Comparison of ENCODE assay signal across 10 cellular contexts in the genomic region with DNA sequence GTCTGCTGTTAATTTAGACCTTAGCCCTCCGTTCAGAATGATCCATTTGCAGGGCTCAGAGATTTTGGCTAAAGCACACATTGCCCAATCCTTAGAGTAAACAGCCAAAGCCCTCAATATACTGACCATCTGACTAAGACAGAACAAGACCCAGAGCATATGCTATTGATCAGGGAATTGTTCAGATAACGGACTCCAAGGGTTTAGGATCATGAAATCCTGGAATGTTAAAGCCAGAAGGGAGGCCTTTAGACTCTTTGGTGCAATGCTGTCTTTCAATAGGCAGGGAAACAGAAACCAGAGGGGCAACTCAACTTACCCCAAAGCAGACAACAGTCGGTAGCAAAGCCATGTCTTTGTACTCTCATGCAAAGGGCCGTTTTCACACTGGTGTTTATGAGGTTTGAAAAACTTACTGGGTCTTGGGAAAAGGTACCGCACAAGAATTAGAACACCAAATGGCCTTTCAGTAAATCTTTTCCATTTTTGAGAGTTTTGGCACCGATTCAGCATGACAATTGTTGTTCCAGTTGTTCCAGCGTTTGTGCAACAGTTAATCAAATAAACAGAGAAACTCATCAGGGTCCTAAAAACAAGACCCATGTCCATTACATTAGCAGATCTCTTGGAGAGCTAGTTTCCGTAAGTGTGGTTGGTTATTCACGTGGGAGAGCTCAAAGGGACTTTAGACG.
DNase-seq lines count a peak whose midpoint lies in the region; ATAC-seq and TF ChIP-seq lines count a peak whose summit lies in the region.
"Had no signal": no experiment of that assay in that cellular context is flagged by ENCODE, and none has a peak within 500 bp of the region (broad histone marks: within the 10 kb centered on the region; RNA-seq: fewer than 3 reads in every experiment).

No MANE protein-coding gene starts in this region.

- peaks cover 5 to 63% (median 37%) of the 10 kb centered on the region in 12 donors for H3K4me1 ChIP-seq in heart left ventricle

- H3K36me3 ChIP-seq in BJ (ENCODE audit: control insufficient read depth, insufficient read depth, low read length) = peaks cover 9% of the 10 kb centered on the region
- H3K36me3 ChIP-seq in heart left ventricle = peaks cover 0 to 17% (median 0%) of the 10 kb centered on the region in 9 donors

- no peak for TF ChIP-seq POLR2A in heart left ventricle (IDR thresholded peaks at IDR 0.05)

- H3K4me3 ChIP-seq in BJ (ENCODE audit: low read depth, low read length) = peak overlapping the region; percentile 43
- H3K4me3 ChIP-seq in heart left ventricle = peak overlapping the region; percentile 41 to 70 (median 60)

- H3K4me3 Mint-ChIP-seq in WTC11 = peak overlapping the region; percentile 83
- H3K4me3 Mint-ChIP-seq: natural killer cell had no signal

- H3K4me1 Mint-ChIP-seq in WTC11 = peaks cover 43% of the 10 kb centered on the region
- H3K4me1 Mint-ChIP-seq: natural killer cell had no signal

- POLR2A ChIA-PET in BJ (lab: Charles Lee) = no interaction called here
- POLR2A ChIA-PET in WTC11 (lab: Charles Lee) = no interaction called here

- H3K9me3 Mint-ChIP-seq in WTC11 = peaks cover 24% of the 10 kb centered on the region

- no peak for DNase-seq in BJ (ENCODE audit: low read depth)
- no peak for DNase-seq in WTC11 (ENCODE audit: low spot score)
- no peak for DNase-seq in heart left ventricle
- DNase-seq in pons (ENCODE audit: low spot score) = peak; percentile 60
- no peak for DNase-seq in dermis blood vessel endothelial cell
- DNase-seq in GM13976 (ENCODE audit: low spot score) = no peak
- DNase-seq: natural killer cell, NCI-H1694 had no signal

- in situ Hi-C loops in GM13976 (cut with MboI; ENCODE audit: low sequenced_read_pairs, unreplicated experiment) = no loop called here

- H3K27me3 Mint-ChIP-seq in WTC11 (ENCODE audit: low read depth) = no peaks in the 10 kb centered on the region; the same call in 1 of the 2 replicates

- CTCF ChIA-PET in BJ (lab: Yijun Ruan, JAX) (interaction anchor here (2.2 kb wide), 1 partner anchor 13 kb away, joined by 9 read pairs; no protein-coding TSS in a partner anchor), WTC11 (lab: Charles Lee) (no interaction called here)

- H3K9me3 ChIP-seq in heart left ventricle = peaks cover 0 to 19% (median 11%) of the 10 kb centered on the region in 12 donors

- H3K27ac ChIP-seq in heart left ventricle = peak overlapping the region; percentile 69 to 94 (median 84)

- intact Hi-C loops in heart left ventricle (cut with DNase I) = loop anchor here in 9 of 10 donors (5.0 kb wide), 4 partner anchors 35 to 115 kb away; a partner anchor contains a TSS

- TF ChIP-seq CTCF in BJ (IDR thresholded peaks at IDR 0.05; ENCODE audit: insufficient read depth, low read depth, low read length) = no peak
- no peak for TF ChIP-seq CTCF in WTC11 (IDR thresholded peaks at IDR 0.05)
- no peak for TF ChIP-seq CTCF in heart left ventricle (IDR thresholded peaks at IDR 0.05)
- no peak for TF ChIP-seq CTCF in GM13976 (IDR thresholded peaks at IDR 0.05; ENCODE audit: borderline replicate concordance, control extremely low read depth, extremely low read depth, insufficient read depth, missing control alignments)

- peak overlapping the region; percentile 54 for H3K27ac Mint-ChIP-seq in WTC11
- H3K27ac Mint-ChIP-seq: natural killer cell had no signal

- peaks cover 28% of the 10 kb centered on the region for H3K36me3 Mint-ChIP-seq in WTC11

- 14 to 18% (median 16%) methylated on average over 10 of the region's 10 CpGs for WGBS in heart left ventricle, 4 donors

- H3K27me3 ChIP-seq in BJ (ENCODE audit: control insufficient read depth, insufficient read depth, low read length) (no peaks in the 10 kb centered on the region), heart left ventricle (no peaks in the 10 kb centered on the region)

- ATAC-seq in WTC11 = no peak
- peak; percentile 5 to 19 (median 7) for ATAC-seq in heart left ventricle
- no peak for ATAC-seq in GM19328 (IDR thresholded peaks at IDR 0.05; ENCODE audit: unreplicated experiment)
- no peak for ATAC-seq in activated CD4-positive, CD25-positive, alpha-beta regulatory T cell treated with anti-CD3 and anti-CD28 coated beads, Interleukin-2, amount 50 U/mL, for 24 hours
- ATAC-seq: natural killer cell had no signal

TF ChIP-seq in WTC11, 78 proteins besides CTCF, POLR2A, EP300 and RAD21:
- TF ChIP-seq, protein P1, sequence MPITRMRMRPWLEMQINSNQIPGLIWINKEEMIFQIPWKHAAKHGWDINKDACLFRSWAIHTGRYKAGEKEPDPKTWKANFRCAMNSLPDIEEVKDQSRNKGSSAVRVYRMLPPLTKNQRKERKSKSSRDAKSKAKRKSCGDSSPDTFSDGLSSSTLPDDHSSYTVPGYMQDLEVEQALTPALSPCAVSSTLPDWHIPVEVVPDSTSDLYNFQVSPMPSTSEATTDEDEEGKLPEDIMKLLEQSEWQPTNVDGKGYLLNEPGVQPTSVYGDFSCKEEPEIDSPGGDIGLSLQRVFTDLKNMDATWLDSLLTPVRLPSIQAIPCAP (CRISPR knock-in tag; IDR thresholded peaks at IDR 0.05) = no peak
- no peak for TF ChIP-seq FOXJ3 (CRISPR knock-in tag; IDR thresholded peaks at IDR 0.05; ENCODE audit: borderline replicate concordance)
- TF ChIP-seq, protein P2, sequence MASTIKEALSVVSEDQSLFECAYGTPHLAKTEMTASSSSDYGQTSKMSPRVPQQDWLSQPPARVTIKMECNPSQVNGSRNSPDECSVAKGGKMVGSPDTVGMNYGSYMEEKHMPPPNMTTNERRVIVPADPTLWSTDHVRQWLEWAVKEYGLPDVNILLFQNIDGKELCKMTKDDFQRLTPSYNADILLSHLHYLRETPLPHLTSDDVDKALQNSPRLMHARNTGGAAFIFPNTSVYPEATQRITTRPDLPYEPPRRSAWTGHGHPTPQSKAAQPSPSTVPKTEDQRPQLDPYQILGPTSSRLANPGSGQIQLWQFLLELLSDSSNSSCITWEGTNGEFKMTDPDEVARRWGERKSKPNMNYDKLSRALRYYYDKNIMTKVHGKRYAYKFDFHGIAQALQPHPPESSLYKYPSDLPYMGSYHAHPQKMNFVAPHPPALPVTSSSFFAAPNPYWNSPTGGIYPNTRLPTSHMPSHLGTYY (CRISPR knock-in tag; IDR thresholded peaks at IDR 0.05) = no peak
- TF ChIP-seq JAZF1 (CRISPR knock-in tag; IDR thresholded peaks at IDR 0.05) = no peak
- TF ChIP-seq NR1H2 (CRISPR knock-in tag; IDR thresholded peaks at IDR 0.05) = no peak
- TF ChIP-seq ZNF671 (CRISPR knock-in tag; IDR thresholded peaks at IDR 0.05) = no peak
- TF ChIP-seq, protein P3, sequence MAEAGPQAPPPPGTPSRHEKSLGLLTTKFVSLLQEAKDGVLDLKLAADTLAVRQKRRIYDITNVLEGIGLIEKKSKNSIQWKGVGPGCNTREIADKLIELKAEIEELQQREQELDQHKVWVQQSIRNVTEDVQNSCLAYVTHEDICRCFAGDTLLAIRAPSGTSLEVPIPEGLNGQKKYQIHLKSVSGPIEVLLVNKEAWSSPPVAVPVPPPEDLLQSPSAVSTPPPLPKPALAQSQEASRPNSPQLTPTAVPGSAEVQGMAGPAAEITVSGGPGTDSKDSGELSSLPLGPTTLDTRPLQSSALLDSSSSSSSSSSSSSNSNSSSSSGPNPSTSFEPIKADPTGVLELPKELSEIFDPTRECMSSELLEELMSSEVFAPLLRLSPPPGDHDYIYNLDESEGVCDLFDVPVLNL (CRISPR knock-in tag; IDR thresholded peaks at IDR 0.05; ENCODE audit: borderline replicate concordance, low read depth) = no peak
- TF ChIP-seq, protein P4, sequence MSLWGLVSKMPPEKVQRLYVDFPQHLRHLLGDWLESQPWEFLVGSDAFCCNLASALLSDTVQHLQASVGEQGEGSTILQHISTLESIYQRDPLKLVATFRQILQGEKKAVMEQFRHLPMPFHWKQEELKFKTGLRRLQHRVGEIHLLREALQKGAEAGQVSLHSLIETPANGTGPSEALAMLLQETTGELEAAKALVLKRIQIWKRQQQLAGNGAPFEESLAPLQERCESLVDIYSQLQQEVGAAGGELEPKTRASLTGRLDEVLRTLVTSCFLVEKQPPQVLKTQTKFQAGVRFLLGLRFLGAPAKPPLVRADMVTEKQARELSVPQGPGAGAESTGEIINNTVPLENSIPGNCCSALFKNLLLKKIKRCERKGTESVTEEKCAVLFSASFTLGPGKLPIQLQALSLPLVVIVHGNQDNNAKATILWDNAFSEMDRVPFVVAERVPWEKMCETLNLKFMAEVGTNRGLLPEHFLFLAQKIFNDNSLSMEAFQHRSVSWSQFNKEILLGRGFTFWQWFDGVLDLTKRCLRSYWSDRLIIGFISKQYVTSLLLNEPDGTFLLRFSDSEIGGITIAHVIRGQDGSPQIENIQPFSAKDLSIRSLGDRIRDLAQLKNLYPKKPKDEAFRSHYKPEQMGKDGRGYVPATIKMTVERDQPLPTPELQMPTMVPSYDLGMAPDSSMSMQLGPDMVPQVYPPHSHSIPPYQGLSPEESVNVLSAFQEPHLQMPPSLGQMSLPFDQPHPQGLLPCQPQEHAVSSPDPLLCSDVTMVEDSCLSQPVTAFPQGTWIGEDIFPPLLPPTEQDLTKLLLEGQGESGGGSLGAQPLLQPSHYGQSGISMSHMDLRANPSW (CRISPR knock-in tag; conservative IDR thresholded peaks at IDR 0.05; ENCODE audit: low read depth) = no peak
- no peak for TF ChIP-seq NFYB (CRISPR knock-in tag; conservative IDR thresholded peaks at IDR 0.05; ENCODE audit: low read depth)
- no peak for TF ChIP-seq GRHL2 (CRISPR knock-in tag; IDR thresholded peaks at IDR 0.05; ENCODE audit: insufficient replicate concordance, severe bottlenecking)
- TF ChIP-seq ZNF219 (CRISPR knock-in tag; IDR thresholded peaks at IDR 0.05; ENCODE audit: borderline replicate concordance) = no peak
- no peak for TF ChIP-seq HMGA2 (CRISPR knock-in tag; IDR thresholded peaks at IDR 0.05)
- no peak for TF ChIP-seq ATF1 (CRISPR knock-in tag; IDR thresholded peaks at IDR 0.05)
- no peak for TF ChIP-seq FOXK1 (CRISPR knock-in tag; IDR thresholded peaks at IDR 0.05)

Comparison
In these comparisons a context has a peak if more than half of its experiments do, and no peak if none do; other contexts are left out.
1. ATAC-seq: peak in heart left ventricle (4 of 4); none in WTC11 (single experiment), GM19328 (single experiment) and activated CD4-positive, CD25-positive, alpha-beta regulatory T cell treated with anti-CD3 and anti-CD28 coated beads, Interleukin-2, amount 50 U/mL, for 24 hours (0 of 2).